ENCODE assay signal across 1 cellular context in genomic region chr3:182807056-182807455, GRCh38.
TF ChIP-seq lines count a peak whose summit lies in the region.

No MANE protein-coding gene starts in this region.

TF ChIP-seq in SK-N-SH treated with all-trans-retinoic acid at 6 μM for 48 hours, 23 proteins besides CTCF, POLR2A, EP300 and RAD21 (continued from another document):
- no peak for TF ChIP-seq POU6F1 (CRISPR knock-in tag; IDR thresholded peaks at IDR 0.05; ENCODE audit: borderline replicate concordance, low read depth)
- no peak for TF ChIP-seq BACH2 (CRISPR knock-in tag; IDR thresholded peaks at IDR 0.05; ENCODE audit: borderline replicate concordance)
- TF ChIP-seq ZC3H10 (CRISPR knock-in tag; IDR thresholded peaks at IDR 0.05): no peak
- TF ChIP-seq PATZ1 (CRISPR knock-in tag; IDR thresholded peaks at IDR 0.05; ENCODE audit: borderline replicate concordance): no peak
- TF ChIP-seq TSHZ2 (CRISPR knock-in tag; IDR thresholded peaks at IDR 0.05): no peak
- no peak for TF ChIP-seq TCF4 (CRISPR knock-in tag; IDR thresholded peaks at IDR 0.05; ENCODE audit: borderline replicate concordance)
- no peak for TF ChIP-seq ARNTL (CRISPR knock-in tag; IDR thresholded peaks at IDR 0.05; ENCODE audit: borderline replicate concordance, low read depth)
- TF ChIP-seq ISL1 (CRISPR knock-in tag; IDR thresholded peaks at IDR 0.05): no peak
- no peak for TF ChIP-seq OSR1 (CRISPR knock-in tag; IDR thresholded peaks at IDR 0.05)
- no peak for TF ChIP-seq PPARA (CRISPR knock-in tag; IDR thresholded peaks at IDR 0.05; ENCODE audit: borderline replicate concordance)
- TF ChIP-seq ZFP30 (CRISPR knock-in tag; IDR thresholded peaks at IDR 0.05): no peak
- no peak for TF ChIP-seq TOX (CRISPR knock-in tag; IDR thresholded peaks at IDR 0.05; ENCODE audit: borderline replicate concordance)
- TF ChIP-seq ZNF8 (CRISPR knock-in tag; IDR thresholded peaks at IDR 0.05): no peak
- TF ChIP-seq RARB (CRISPR knock-in tag; IDR thresholded peaks at IDR 0.05): no peak
- no peak for TF ChIP-seq CSDC2 (CRISPR knock-in tag; IDR thresholded peaks at IDR 0.05)
- no peak for TF ChIP-seq ZFP3 (CRISPR knock-in tag; IDR thresholded peaks at IDR 0.05)
- TF ChIP-seq ESRRG (CRISPR knock-in tag; IDR thresholded peaks at IDR 0.05): no peak
- no peak for TF ChIP-seq GLIS3 (CRISPR knock-in tag; IDR thresholded peaks at IDR 0.05)
TF ChIP-seq in SK-N-SH treated with all-trans-retinoic acid at 6 μM for 48 hours: peak in this region for 0.
